In the genomic region with DNA sequence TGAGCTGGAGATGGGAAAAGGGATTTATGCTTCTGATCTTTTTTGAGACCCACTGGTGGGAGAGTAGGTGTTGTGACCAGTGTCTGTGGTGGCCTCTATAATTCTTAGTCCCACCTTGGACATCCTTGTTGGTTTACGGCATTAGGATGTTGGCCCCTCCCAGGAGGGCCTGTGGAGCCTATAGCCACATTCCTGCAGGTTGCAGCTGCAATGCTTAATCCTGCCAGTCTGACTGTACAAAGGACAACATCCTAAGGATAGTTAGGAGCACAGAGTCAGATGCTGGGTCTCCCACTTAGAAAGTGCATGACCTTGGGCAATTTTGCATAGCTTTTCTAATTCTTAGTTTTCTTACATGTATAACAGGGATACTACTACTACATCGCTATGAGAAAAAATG, we compare ENCODE assay signal across 11 cellular contexts.
DNase-seq lines count a peak whose midpoint lies in the region; ATAC-seq, FAIRE-seq and TF ChIP-seq lines count a peak whose summit lies in the region.
"Had no signal": no experiment of that assay in that cellular context is flagged by ENCODE, and none has a peak within 500 bp of the region (broad histone marks: within the 10 kb centered on the region; RNA-seq: fewer than 3 reads in every experiment).

No MANE protein-coding gene starts in this region.

- H3K27ac ChIP-seq in GM23248 = peak overlapping the region; percentile 98
- H3K27ac ChIP-seq in keratinocyte (ENCODE audit: control insufficient read depth, insufficient read depth, low read length) = no peak overlapping the region
- no peak overlapping the region for H3K27ac ChIP-seq in pancreas
- H3K27ac ChIP-seq in OCI-LY7 (ENCODE audit: low read depth, low read length, poor library complexity, severe bottlenecking) = no peak overlapping the region
- no peak overlapping the region for H3K27ac ChIP-seq in dorsolateral prefrontal cortex

- H3K36me3 ChIP-seq in GM23248 (ENCODE audit: low read depth) (no peaks in the 10 kb centered on the region), keratinocyte (ENCODE audit: control insufficient read depth in 2 of 2, extremely low read depth in 1 of 2, insufficient read depth in 2 of 2, low read length in 2 of 2) (no peaks in the 10 kb centered on the region), pancreas (no peaks in the 10 kb centered on the region), OCI-LY7 (ENCODE audit: insufficient read depth, low read length) (no peaks in the 10 kb centered on the region)
- H3K36me3 ChIP-seq: breast epithelium had no signal

- no peak for FAIRE-seq in keratinocyte (lab: Jason Lieb, UNC)
- no peak for FAIRE-seq in pancreas (lab: Jason Lieb, UNC)

- H3F3A ChIP-seq in GM23248 (ENCODE audit: insufficient read depth) = peaks cover 35% of the 10 kb centered on the region

- 77 to 88% methylated on average over 2 of the region's 2 CpGs for WGBS in GM23248 (ENCODE audit: low coverage in 1 of 2, low lambda C conversion rate in 2 of 2, missing lambda C conversion rate in 2 of 2), 2 experiments
- 96% methylated on average over 2 of the region's 2 CpGs for WGBS in pancreas, 2 donors

- H3K9me1 ChIP-seq in keratinocyte (ENCODE audit: control insufficient read depth, extremely low read depth, insufficient read depth, low read length) = no peaks in the 10 kb centered on the region

- CTCF ChIA-PET in activated CD4-positive, alpha-beta memory T cell treated with anti-CD3 and anti-CD28 coated beads for 36 hours (lab: Charles Lee) = interaction anchor here (0.8 to 1.4 kb wide), 3 partner anchors 21 to 253 kb away, joined by 4 to 6 read pairs (median 4); no protein-coding TSS in a partner anchor
- CTCF ChIA-PET in OCI-LY7 (lab: Charles Lee; ENCODE audit: unreplicated experiment) = no interaction called here

- TF ChIP-seq CTCF in keratinocyte (optimal IDR thresholded peaks at IDR 0.05 in 1 of 3, IDR thresholded peaks at IDR 0.05 in 1 of 3, conservative IDR thresholded peaks at IDR 0.05 in 1 of 3; ENCODE audit: extremely low read depth in 1 of 3, insufficient read depth in 2 of 3, low read length in 3 of 3) (no peak), pancreas (IDR thresholded peaks at IDR 0.05) (no peak), OCI-LY7 (conservative IDR thresholded peaks at IDR 0.05; ENCODE audit: low read length) (no peak), dorsolateral prefrontal cortex (IDR thresholded peaks at IDR 0.05 in 54 of 56, conservative IDR thresholded peaks at IDR 0.05 in 2 of 56; ENCODE audit: low read depth in 1 of 56, partially characterized antibody in 56 of 56) (no peak)

- in situ Hi-C loops in GM23248 (cut with MboI) = no loop called here

- H4K20me1 ChIP-seq in GM23248 (ENCODE audit: insufficient read depth) = no peaks in the 10 kb centered on the region
- H4K20me1 ChIP-seq in keratinocyte (ENCODE audit: control insufficient read depth, extremely low read depth, insufficient read depth, low read length) = no peaks in the 10 kb centered on the region
- no peaks in the 10 kb centered on the region for H4K20me1 ChIP-seq in OCI-LY7 (ENCODE audit: insufficient read depth, low read length)

- peak overlapping the region; percentile 83 for H3K4me2 ChIP-seq in GM23248 (ENCODE audit: unreplicated experiment)
- peak overlapping the region; percentile 31 for H3K4me2 ChIP-seq in keratinocyte (ENCODE audit: control insufficient read depth, extremely low read depth, insufficient read depth, low read depth, low read length)
- H3K4me2 ChIP-seq in OCI-LY7 (ENCODE audit: low read length) = no peak overlapping the region

- no peaks in the 10 kb centered on the region for H3K27me3 ChIP-seq in GM23248 (replicated peaks; ENCODE audit: insufficient read depth)
- H3K27me3 ChIP-seq in keratinocyte (ENCODE audit: control insufficient read depth, extremely low read depth, insufficient read depth, low read length) = no peaks in the 10 kb centered on the region
- no peaks in the 10 kb centered on the region for H3K27me3 ChIP-seq in pancreas
- H3K27me3 ChIP-seq in dorsolateral prefrontal cortex = no peaks in the 10 kb centered on the region
- H3K27me3 ChIP-seq: breast epithelium had no signal

- H3K4me1 Mint-ChIP-seq in activated CD4-positive, alpha-beta memory T cell treated with anti-CD3 and anti-CD28 coated beads for 36 hours (ENCODE audit: low read depth) = peaks cover 37% of the 10 kb centered on the region

- peak overlapping the region; percentile 65 for H3K4me3 ChIP-seq in GM23248
- no peak overlapping the region for H3K4me3 ChIP-seq in keratinocyte (ENCODE audit: control insufficient read depth in 2 of 3, extremely low read depth in 1 of 3, insufficient read depth in 2 of 3, low read depth in 1 of 3, low read length in 3 of 3)
- no peak overlapping the region for H3K4me3 ChIP-seq in pancreas
- no peak overlapping the region for H3K4me3 ChIP-seq in OCI-LY7 (ENCODE audit: low read depth, low read length, poor library complexity, severe bottlenecking)
- no peak overlapping the region for H3K4me3 ChIP-seq in dorsolateral prefrontal cortex
- H3K4me3 ChIP-seq: breast epithelium had no signal

- H3K4me3 Mint-ChIP-seq in activated CD4-positive, alpha-beta memory T cell treated with anti-CD3 and anti-CD28 coated beads for 36 hours = peak overlapping the region; percentile 65

- peak overlapping the region; percentile 90 for H3K27ac Mint-ChIP-seq in activated CD4-positive, alpha-beta memory T cell treated with anti-CD3 and anti-CD28 coated beads for 36 hours

- POLR2A ChIA-PET in activated CD4-positive, alpha-beta memory T cell treated with anti-CD3 and anti-CD28 coated beads for 36 hours (lab: Charles Lee) = interaction anchor here (1.0 to 2.5 kb wide), 11 partner anchors 12 to 271 kb away, joined by 3 to 32 read pairs (median 4); a partner anchor contains a TSS
- POLR2A ChIA-PET in OCI-LY7 (lab: Charles Lee) = no interaction called here

- DNase-seq in A172 (ENCODE audit: low spot score) (peak; percentile 44), GM23248 (no peak), keratinocyte (ENCODE audit: low read depth, low spot score) (no peak), pancreas (no peak), OCI-LY7 (ENCODE audit: low spot score) (no peak), dorsolateral prefrontal cortex (no peak)
- DNase-seq in activated CD4-positive, alpha-beta memory T cell treated with anti-CD3 and anti-CD28 coated beads for 36 hours = no peak
- DNase-seq: NCI-H1105, substantia nigra had no signal

- ATAC-seq in pancreas (no peak), GM19395 (IDR thresholded peaks at IDR 0.05; ENCODE audit: unreplicated experiment) (no peak)

- BruUV-seq in OCI-LY7 (replicated peaks; lab: Mats Ljungman, UMichigan) = no TSS peak

- H3K9ac ChIP-seq in GM23248 (peak overlapping the region; percentile 78), keratinocyte (ENCODE audit: control insufficient read depth, extremely low read depth, insufficient read depth, low read length) (no peak overlapping the region)

- H3K9me3 ChIP-seq in GM23248 (ENCODE audit: low read depth) = no peaks in the 10 kb centered on the region
- H3K9me3 ChIP-seq in keratinocyte (ENCODE audit: control insufficient read depth, low read depth, low read length) = no peaks in the 10 kb centered on the region
- H3K9me3 ChIP-seq in pancreas = no peaks in the 10 kb centered on the region
- no peaks in the 10 kb centered on the region for H3K9me3 ChIP-seq in OCI-LY7 (ENCODE audit: low read length)
- H3K9me3 ChIP-seq: breast epithelium had no signal

- intact Hi-C loops in activated CD4-positive, alpha-beta memory T cell treated with anti-CD3 and anti-CD28 coated beads for 36 hours (cut with micrococcal nuclease) = loop anchor here (10.0 kb wide), 1 partner anchor 309 kb away; no protein-coding TSS in a partner anchor
- intact Hi-C loops in pancreas (cut with DNase I) = no loop called here
- intact Hi-C loops in OCI-LY7 (cut with micrococcal nuclease; ENCODE audit: unreplicated experiment) = loop anchor here (10.0 kb wide), 1 partner anchor 361 kb away; no protein-coding TSS in a partner anchor
- intact Hi-C loops in dorsolateral prefrontal cortex (cut with DNase I) = no loop called here

- dilution Hi-C loops in keratinocyte (cut with MboI; ENCODE audit: extremely low pct_ligation_motif_present, low sequenced_read_pairs) = no loop called here

- no peaks in the 10 kb centered on the region for H3K9me2 ChIP-seq in GM23248 (ENCODE audit: insufficient read depth)
- H3K9me2 ChIP-seq in OCI-LY7 (ENCODE audit: insufficient read depth, low read length) = no peaks in the 10 kb centered on the region; the same call in 1 of the 2 replicates

- no peaks in the 10 kb centered on the region for H3K9me3 Mint-ChIP-seq in activated CD4-positive, alpha-beta memory T cell treated with anti-CD3 and anti-CD28 coated beads for 36 hours

- H3K4me1 ChIP-seq in GM23248 (ENCODE audit: insufficient read depth) (peaks cover 40% of the 10 kb centered on the region), keratinocyte (ENCODE audit: control insufficient read depth, extremely low read depth, insufficient read depth, low read length) (peaks cover 23% of the 10 kb centered on the region), pancreas (no peaks in the 10 kb centered on the region), OCI-LY7 (ENCODE audit: insufficient read depth, low read length, poor library complexity, severe bottlenecking) (no peaks in the 10 kb centered on the region)
- H3K4me1 ChIP-seq: breast epithelium had no signal

- H2AFZ ChIP-seq in GM23248 = peak overlapping the region; percentile 78; the same call in 1 of the 2 replicates
- H2AFZ ChIP-seq in keratinocyte (ENCODE audit: control insufficient read depth, low read length) = no peak overlapping the region
- no peak overlapping the region for H2AFZ ChIP-seq in OCI-LY7 (ENCODE audit: low read length)

- H3K27me3 Mint-ChIP-seq in activated CD4-positive, alpha-beta memory T cell treated with anti-CD3 and anti-CD28 coated beads for 36 hours = no peaks in the 10 kb centered on the region

- H3K36me3 Mint-ChIP-seq in activated CD4-positive, alpha-beta memory T cell treated with anti-CD3 and anti-CD28 coated beads for 36 hours = no peaks in the 10 kb centered on the region

- peaks cover 18% of the 10 kb centered on the region for H3K79me2 ChIP-seq in GM23248 (ENCODE audit: insufficient read depth)
- H3K79me2 ChIP-seq in keratinocyte (ENCODE audit: control insufficient read depth, insufficient read depth, low read length) = no peaks in the 10 kb centered on the region
- H3K79me2 ChIP-seq in OCI-LY7 (ENCODE audit: insufficient read depth, low read depth, low read length) = no peaks in the 10 kb centered on the region

Comparison
In these comparisons a context has a peak if more than half of its experiments do, and no peak if none do; other contexts are left out.
1. intact Hi-C loops: an anchor here in activated CD4-positive, alpha-beta memory T cell treated with anti-CD3 and anti-CD28 coated beads for 36 hours (10.0 kb wide) and OCI-LY7 (10.0 kb wide); none called in pancreas and dorsolateral prefrontal cortex.